ENCODE assay signal across 9 cellular contexts in genomic region chr7:8277394-8277982, GRCh38. TPM values are rescaled to one million over a fixed set of nuclear protein-coding genes. Genes with fewer than 3 reads are reported as not detected.
DNase-seq lines count a peak whose midpoint lies in the region; ATAC-seq and TF ChIP-seq lines count a peak whose summit lies in the region.
"Had no signal": no experiment of that assay in that cellular context is flagged by ENCODE, and none has a peak within 500 bp of the region (broad histone marks: within the 10 kb centered on the region; RNA-seq: fewer than 3 reads in every experiment).

No MANE protein-coding gene starts in this region.

- TF ChIP-seq POLR2A in GM18505 (IDR thresholded peaks at IDR 0.05; ENCODE audit: borderline replicate concordance, extremely low read depth, insufficient read depth, insufficient read length), result no peak

- DNase-seq in DMS53 (lab: John Stamatoyannopoulos, UW) (peak; percentile 88), HT-29 (ENCODE audit: low spot score) (peak; percentile 62), RKO (ENCODE audit: low spot score) (peak; percentile 29), kidney tubule cell (ENCODE audit: low spot score) (peak; percentile 26), MV-4-11 (lab: John Stamatoyannopoulos, UW) (no peak), amygdala (lab: John Stamatoyannopoulos, UW) (no peak)
- DNase-seq in stimulated activated naive CD4-positive, alpha-beta T cell (lab: John Stamatoyannopoulos, UW), result no peak
- DNase-seq: activated CD4-positive, alpha-beta T cell treated with anti-CD3 and anti-CD28 coated beads, Interleukin-2, amount 50 U/mL, for 48 hours had no signal

- no peak for ATAC-seq in GM18505 (IDR thresholded peaks at IDR 0.05; ENCODE audit: unreplicated experiment)

RNA-seq across cellular contexts. Expression of gene ICA1, which starts 15.5 kb away (rescaled TPM):
- 15.6 and 22.6 TPM in 2 replicates for total RNA-seq in HT-29 (2014; rRNA removed; shearing (Covaris generic))

Comparison
In these comparisons a context has a peak if more than half of its experiments do, and no peak if none do; other contexts are left out.
1. DNase-seq: peak in DMS53 (single experiment), HT-29 (single experiment), RKO (single experiment) and kidney tubule cell (single experiment); none in MV-4-11 (single experiment), stimulated activated naive CD4-positive, alpha-beta T cell (0 of 6) and amygdala (0 of 56).